1 cellular context compared by ENCODE assay signal in the genomic region with DNA sequence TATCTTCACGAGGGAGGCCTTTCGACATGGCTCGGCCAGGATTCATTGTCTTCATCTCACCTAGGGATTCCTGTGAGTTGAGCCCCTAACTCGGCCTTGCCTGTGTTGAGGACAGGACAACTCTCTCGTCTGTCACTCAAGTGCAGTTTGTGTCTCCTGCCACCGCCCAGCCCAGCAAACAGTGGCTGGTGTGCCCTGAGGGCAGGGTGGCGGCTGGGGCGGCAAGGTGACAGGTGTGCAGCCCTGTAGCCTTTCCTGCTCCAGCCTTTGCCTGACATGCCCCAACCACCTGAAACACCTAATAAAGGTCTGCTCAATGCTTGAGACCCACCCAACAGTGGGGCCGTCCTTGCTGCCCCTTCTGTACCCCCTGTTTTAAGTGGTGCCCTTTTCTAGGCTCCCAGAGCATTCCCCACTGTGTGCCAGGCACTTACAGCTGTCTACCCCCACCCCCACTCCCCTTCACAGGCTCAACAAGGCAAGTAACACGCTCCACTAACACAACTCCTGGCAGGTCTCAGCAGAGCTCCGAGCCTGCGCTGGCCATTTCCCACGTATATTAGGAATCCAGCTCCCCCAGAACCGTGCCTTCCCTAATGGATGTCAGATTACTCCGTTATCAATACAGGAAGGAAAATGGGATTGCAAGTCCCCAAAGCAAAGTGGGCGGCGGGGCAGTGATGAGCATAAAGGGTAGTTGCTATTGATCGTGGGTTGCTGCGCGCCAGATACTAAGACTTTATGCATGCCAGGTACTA.
TF ChIP-seq lines count a peak whose summit lies in the region.

No MANE protein-coding gene starts in this region.

TF ChIP-seq in HepG2, 621 proteins besides CTCF, POLR2A, EP300 and RAD21 (continued from another document):
- TF ChIP-seq ZNF768 (CRISPR knock-in tag; IDR thresholded peaks at IDR 0.05) (0 out of 2 replicates have a peak, but pooled peaks have one; percentile 28), ZNF468 (CRISPR knock-in tag; IDR thresholded peaks at IDR 0.05) (no peak)
- TF ChIP-seq, protein P1, sequence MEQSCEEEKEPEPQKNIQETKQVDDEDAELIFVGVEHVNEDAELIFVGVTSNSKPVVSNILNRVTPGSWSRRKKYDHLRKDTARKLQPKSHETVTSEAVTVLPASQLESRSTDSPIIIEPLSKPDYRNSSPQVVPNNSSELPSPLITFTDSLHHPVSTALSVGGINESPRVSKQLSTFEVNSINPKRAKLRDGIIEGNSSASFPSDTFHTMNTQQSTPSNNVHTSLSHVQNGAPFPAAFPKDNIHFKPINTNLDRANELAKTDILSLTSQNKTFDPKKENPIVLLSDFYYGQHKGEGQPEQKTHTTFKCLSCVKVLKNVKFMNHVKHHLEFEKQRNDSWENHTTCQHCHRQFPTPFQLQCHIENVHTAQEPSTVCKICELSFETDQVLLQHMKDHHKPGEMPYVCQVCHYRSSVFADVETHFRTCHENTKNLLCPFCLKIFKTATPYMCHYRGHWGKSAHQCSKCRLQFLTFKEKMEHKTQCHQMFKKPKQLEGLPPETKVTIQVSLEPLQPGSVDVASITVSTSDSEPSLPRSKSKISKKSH (CRISPR knock-in tag; IDR thresholded peaks at IDR 0.05; ENCODE audit: borderline replicate concordance): 0 out of 2 replicates have a peak, but pooled peaks have one; percentile 39
- TF ChIP-seq, protein P2, sequence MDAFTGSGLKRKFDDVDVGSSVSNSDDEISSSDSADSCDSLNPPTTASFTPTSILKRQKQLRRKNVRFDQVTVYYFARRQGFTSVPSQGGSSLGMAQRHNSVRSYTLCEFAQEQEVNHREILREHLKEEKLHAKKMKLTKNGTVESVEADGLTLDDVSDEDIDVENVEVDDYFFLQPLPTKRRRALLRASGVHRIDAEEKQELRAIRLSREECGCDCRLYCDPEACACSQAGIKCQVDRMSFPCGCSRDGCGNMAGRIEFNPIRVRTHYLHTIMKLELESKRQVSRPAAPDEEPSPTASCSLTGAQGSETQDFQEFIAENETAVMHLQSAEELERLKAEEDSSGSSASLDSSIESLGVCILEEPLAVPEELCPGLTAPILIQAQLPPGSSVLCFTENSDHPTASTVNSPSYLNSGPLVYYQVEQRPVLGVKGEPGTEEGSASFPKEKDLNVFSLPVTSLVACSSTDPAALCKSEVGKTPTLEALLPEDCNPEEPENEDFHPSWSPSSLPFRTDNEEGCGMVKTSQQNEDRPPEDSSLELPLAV (CRISPR knock-in tag; conservative IDR thresholded peaks at IDR 0.05; ENCODE audit: low read depth): no peak
TF ChIP-seq in HepG2: peak in this region for 4.
